8 cellular contexts compared by ENCODE assay signal in the genomic region with DNA sequence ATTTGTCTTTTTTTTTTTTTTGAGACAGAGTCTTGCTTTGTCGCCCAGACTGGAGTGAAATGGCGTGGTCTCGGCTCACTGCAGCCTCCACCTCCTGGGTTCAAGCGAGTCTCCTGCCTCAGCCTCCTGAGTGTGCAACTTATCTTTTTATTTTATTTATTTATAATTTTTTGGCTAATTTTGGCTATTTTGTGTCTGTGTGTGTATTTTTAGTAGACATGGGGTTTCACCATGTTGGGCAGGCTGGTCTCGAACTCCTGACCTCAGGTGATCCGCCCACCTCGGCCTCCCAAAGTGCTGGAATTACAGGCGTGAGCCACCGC. TPM values are rescaled to one million over a fixed set of nuclear protein-coding genes. Genes with fewer than 3 reads are reported as not detected.
DNase-seq lines count a peak whose midpoint lies in the region; ATAC-seq and TF ChIP-seq lines count a peak whose summit lies in the region.
"Not testable (repeated sequence)": the region's sequence is repeated elsewhere in the genome, so short reads cannot be mapped to it uniquely, and the experiment has no call there.

No MANE protein-coding gene starts in this region.

- H3K4me3 Mint-ChIP-seq in H9, result peak overlapping the region; percentile 71 to 85
- H3K4me3 Mint-ChIP-seq in activated naive CD4-positive, alpha-beta T cell treated with anti-CD3 and anti-CD28 coated beads for 36 hours, result peak overlapping the region; percentile 87
- H3K4me3 Mint-ChIP-seq in naive thymus-derived CD8-positive, alpha-beta T cell, result peak overlapping the region; percentile 70 to 94 (median 90)

- H3K56ac ChIP-seq in H9 (ENCODE audit: insufficient read length, low read depth, low read length), result not testable (repeated sequence)

- peak overlapping the region; percentile 44 for H3K4me3 ChIP-seq in A673 (ENCODE audit: low read depth, low read length, poor library complexity, severe bottlenecking)
- peak overlapping the region; percentile 74 to 78 for H3K4me3 ChIP-seq in duodenal mucosa (ENCODE audit: low read depth in 1 of 2, low read length in 2 of 2)
- not testable (repeated sequence) for H3K4me3 ChIP-seq in hepatocyte
- H3K4me3 ChIP-seq in spleen, result peak overlapping the region in 6 of 8 donors; percentile 18 to 69 (median 34)

- not testable (repeated sequence) for H3K23me2 ChIP-seq in H9 (ENCODE audit: insufficient read length, low read depth, low read length, poor library complexity, severe bottlenecking)

- not testable (repeated sequence) for H4K20me1 ChIP-seq in H9 (ENCODE audit: control insufficient read depth, insufficient read depth, insufficient read length); hepatocyte (ENCODE audit: insufficient read depth, poor library complexity, severe bottlenecking)

- not testable (repeated sequence) for H3K36me3 Mint-ChIP-seq in H9 (ENCODE audit: insufficient read depth in 1 of 3, low read depth in 3 of 3)
- peaks cover 30% of the 10 kb centered on the region for H3K36me3 Mint-ChIP-seq in activated naive CD4-positive, alpha-beta T cell treated with anti-CD3 and anti-CD28 coated beads for 36 hours (ENCODE audit: low read depth)
- peaks cover 0 to 18% (median 13%) of the 10 kb centered on the region in 3 donors for H3K36me3 Mint-ChIP-seq in naive thymus-derived CD8-positive, alpha-beta T cell

- not testable (repeated sequence) for H3K27me3 ChIP-seq in A673 (replicated peaks; ENCODE audit: insufficient read depth, low read depth, low read length, poor library complexity); H9 (ENCODE audit: insufficient read depth, low read length); duodenal mucosa (ENCODE audit: control insufficient read depth in 1 of 2, insufficient read depth in 2 of 2, low read length in 2 of 2); hepatocyte; spleen (replicated peaks in 1 of 7)

- H3K27me3 Mint-ChIP-seq in H9 (ENCODE audit: low read depth); activated naive CD4-positive, alpha-beta T cell treated with anti-CD3 and anti-CD28 coated beads for 36 hours (ENCODE audit: low read depth); naive thymus-derived CD8-positive, alpha-beta T cell: not testable (repeated sequence)

- ATAC-seq in naive thymus-derived CD8-positive, alpha-beta T cell, result not testable (repeated sequence)

- POLR2A ChIA-PET in A673 (lab: Charles Lee; ENCODE audit: low non-redundant PET), result interaction anchor here (0.7 kb wide), 1 partner anchor 41 kb away, joined by 11 read pairs; a partner anchor contains a TSS
- POLR2A ChIA-PET in RWPE1 (lab: Yijun Ruan, JAX; ENCODE audit: low non-redundant PET), result not testable (repeated sequence)
- POLR2A ChIA-PET in naive thymus-derived CD8-positive, alpha-beta T cell (lab: Charles Lee), result interaction anchor here (0.6 to 11.7 kb wide), 23 partner anchors 8 to 272 kb away, joined by 3 to 210 read pairs (median 6); a partner anchor contains a TSS

- H2AK5ac ChIP-seq in H9 (ENCODE audit: insufficient read length, low read length), result not testable (repeated sequence)

- H4K8ac ChIP-seq in H9 (replicated peaks; ENCODE audit: insufficient read length, low read depth, low read length), result not testable (repeated sequence)

- H2AFZ ChIP-seq in H9 (ENCODE audit: low read length), result peak overlapping the region; percentile 11
- H2AFZ ChIP-seq in hepatocyte, result peak overlapping the region; percentile 32

- not testable (repeated sequence) for H2BK15ac ChIP-seq in H9 (ENCODE audit: low read depth, low read length)

- not testable (repeated sequence) for TF ChIP-seq CTCF in A673 (conservative IDR thresholded peaks at IDR 0.05; ENCODE audit: low read depth, low read length); H9 (conservative IDR thresholded peaks at IDR 0.05); RWPE1 (conservative IDR thresholded peaks at IDR 0.05; ENCODE audit: low read depth); hepatocyte (IDR thresholded peaks at IDR 0.05; ENCODE audit: poor library complexity); spleen (IDR thresholded peaks at IDR 0.05 in 8 of 11, conservative IDR thresholded peaks at IDR 0.05 in 3 of 11)

- no CpG with 5 or more reads among the region's 9 CpGs for WGBS in H9 (ENCODE audit: extremely low coverage, insufficient read length, low lambda C conversion rate)
- WGBS in hepatocyte (ENCODE audit: low lambda C conversion rate, missing lambda C conversion rate), result 74% methylated on average over 9 of the region's 9 CpGs
- 21 to 33% (median 24%) methylated on average over 8 to 9 of the region's 9 CpGs for WGBS in spleen, 5 donors

- not testable (repeated sequence) for H3K9me3 ChIP-seq in A673 (ENCODE audit: low read depth, low read length, poor library complexity, severe bottlenecking); H9 (ENCODE audit: control insufficient read depth, low read depth, low read length); duodenal mucosa (ENCODE audit: control insufficient read depth in 1 of 2, low read length in 2 of 2); hepatocyte (ENCODE audit: low read depth)
- H3K9me3 ChIP-seq in spleen, result peaks cover 0 to 11% (median 9%) of the 10 kb centered on the region in 8 donors

- not testable (repeated sequence) for H4K91ac ChIP-seq in H9 (ENCODE audit: insufficient read length, low read depth, low read length)

- not testable (repeated sequence) for H3K79me2 ChIP-seq in H9 (ENCODE audit: insufficient read depth, low read length); hepatocyte

- H3K4ac ChIP-seq in H9 (ENCODE audit: low read depth, low read length), result not testable (repeated sequence)

- H3K18ac ChIP-seq in H9 (ENCODE audit: insufficient read length, low read depth, low read length), result peak overlapping the region; percentile 76

- intact Hi-C loops in A673 (cut with micrococcal nuclease; ENCODE audit: unreplicated experiment), result loop anchor here (1.0 kb wide), 1 partner anchor 27 kb away; a partner anchor contains a TSS
- intact Hi-C loops in activated naive CD4-positive, alpha-beta T cell treated with anti-CD3 and anti-CD28 coated beads for 36 hours (cut with micrococcal nuclease), result loop anchor here (1.0 to 10.0 kb wide), 5 partner anchors 8 to 1058 kb away; a partner anchor contains a TSS
- intact Hi-C loops in spleen (cut with DNase I; ENCODE audit: low total_unique reads), result not testable (repeated sequence)

- not testable (repeated sequence) for H3K9me2 ChIP-seq in hepatocyte (replicated peaks; ENCODE audit: insufficient read depth)

- not testable (repeated sequence) for H2BK12ac ChIP-seq in H9 (ENCODE audit: insufficient read length, low read depth, low read length)

- not testable (repeated sequence) for H3K23ac ChIP-seq in H9 (ENCODE audit: insufficient read length, low read depth, low read length)

- not testable (repeated sequence) for H3K79me1 ChIP-seq in H9 (ENCODE audit: insufficient read depth, low read depth, low read length, poor library complexity, severe bottlenecking)

- not testable (repeated sequence) for H3K14ac ChIP-seq in H9 (ENCODE audit: insufficient read depth, low read length)

- H3K27ac Mint-ChIP-seq in H9, result peak overlapping the region; percentile 94 to 97 (median 96); a peak in 5 of 7 replicates
- H3K27ac Mint-ChIP-seq in activated naive CD4-positive, alpha-beta T cell treated with anti-CD3 and anti-CD28 coated beads for 36 hours, result peak overlapping the region; percentile 99
- H3K27ac Mint-ChIP-seq in naive thymus-derived CD8-positive, alpha-beta T cell, result peak overlapping the region; percentile 96 to 100 (median 99)

- H3K4me1 ChIP-seq in A673 (ENCODE audit: insufficient read depth, low read length, poor library complexity, severe bottlenecking); H9 (ENCODE audit: insufficient read depth, low read length); duodenal mucosa (ENCODE audit: control insufficient read depth in 1 of 2, insufficient read depth in 2 of 2, low read length in 2 of 2); hepatocyte (ENCODE audit: insufficient read depth): not testable (repeated sequence)
- H3K4me1 ChIP-seq in spleen, result peaks cover 0 to 61% (median 37%) of the 10 kb centered on the region in 6 donors

- not testable (repeated sequence) for H2BK120ac ChIP-seq in H9 (ENCODE audit: low read depth, low read length, poor library complexity, severe bottlenecking)

- H3K9ac ChIP-seq in H9 (ENCODE audit: extremely low read depth, insufficient read length, low read length) (peak overlapping the region; percentile 33), duodenal mucosa (ENCODE audit: low read depth in 1 of 2, low read length in 2 of 2) (peak overlapping the region in 1 of 2 donors; percentile 77)

- H3T11ph ChIP-seq in H9 (ENCODE audit: low read length), result not testable (repeated sequence)

- CTCF ChIA-PET in A673 (lab: Charles Lee), result interaction anchor here (0.6 to 0.7 kb wide), 5 partner anchors 17 to 549 kb away, joined by 3 to 6 read pairs (median 3); no protein-coding TSS in a partner anchor
- CTCF ChIA-PET in RWPE1 (lab: Yijun Ruan, JAX), result interaction anchor here (0.6 kb wide), 1 partner anchor 30 kb away, joined by 4 read pairs; no protein-coding TSS in a partner anchor
- CTCF ChIA-PET in activated naive CD4-positive, alpha-beta T cell treated with anti-CD3 and anti-CD28 coated beads for 36 hours (lab: Charles Lee), result interaction anchor here (0.6 to 3.4 kb wide), 6 partner anchors 15 to 103 kb away, joined by 3 to 17 read pairs (median 4); no protein-coding TSS in a partner anchor

- not testable (repeated sequence) for H2BK5ac ChIP-seq in H9 (ENCODE audit: insufficient read length, low read length)

- not testable (repeated sequence) for TF ChIP-seq POLR2A in spleen (IDR thresholded peaks at IDR 0.05)

- H2BK20ac ChIP-seq in H9 (ENCODE audit: low read depth, low read length, poor library complexity, severe bottlenecking), result not testable (repeated sequence)

- H3K4me1 Mint-ChIP-seq in H9, result peaks cover 13 to 16% of the 10 kb centered on the region in 2 experiments
- H3K4me1 Mint-ChIP-seq in activated naive CD4-positive, alpha-beta T cell treated with anti-CD3 and anti-CD28 coated beads for 36 hours (ENCODE audit: low read depth), result peaks cover 69% of the 10 kb centered on the region
- peaks cover 14 to 74% (median 60%) of the 10 kb centered on the region in 4 donors for H3K4me1 Mint-ChIP-seq in naive thymus-derived CD8-positive, alpha-beta T cell

- not testable (repeated sequence) for BruUV-seq in A673 (replicated peaks; lab: Mats Ljungman, UMichigan)

- H3K36me3 ChIP-seq in A673 (ENCODE audit: insufficient read depth, low read length, poor library complexity, severe bottlenecking); duodenal mucosa (ENCODE audit: control insufficient read depth in 1 of 2, insufficient read depth in 2 of 2, low read length in 2 of 2); hepatocyte (replicated peaks; ENCODE audit: insufficient read depth, low read depth); spleen: not testable (repeated sequence)

- H3K27ac ChIP-seq in A673 (ENCODE audit: low read depth, low read length, poor library complexity, severe bottlenecking) (peak overlapping the region; percentile 79), H9 (ENCODE audit: insufficient read length, low read depth, low read length) (peak overlapping the region; percentile 97), RWPE1 (peak overlapping the region; percentile 95), hepatocyte (peak overlapping the region; percentile 97), spleen (peak overlapping the region; percentile 94 to 99 (median 98))
- H3K27ac ChIP-seq in duodenal mucosa (ENCODE audit: low read depth, low read length), result not testable (repeated sequence)

- H3K9me3 Mint-ChIP-seq in H9, result peaks cover 5 to 11% of the 10 kb centered on the region in 2 experiments; a peak in 3 of 5 replicates
- H3K9me3 Mint-ChIP-seq in activated naive CD4-positive, alpha-beta T cell treated with anti-CD3 and anti-CD28 coated beads for 36 hours, result peaks cover 27% of the 10 kb centered on the region
- peaks cover 0 to 33% (median 4%) of the 10 kb centered on the region in 9 donors for H3K9me3 Mint-ChIP-seq in naive thymus-derived CD8-positive, alpha-beta T cell

- DNase-seq in A673 (ENCODE audit: low spot score); H9; RWPE1 (ENCODE audit: low spot score); activated naive CD4-positive, alpha-beta T cell treated with anti-CD3 and anti-CD28 coated beads for 36 hours; hepatocyte (ENCODE audit: low spot score); naive thymus-derived CD8-positive, alpha-beta T cell; spleen: not testable (repeated sequence)

- H4K5ac ChIP-seq in H9 (ENCODE audit: insufficient read length, low read depth, low read length), result not testable (repeated sequence)

- H3K4me2 ChIP-seq in H9 (ENCODE audit: insufficient read depth, insufficient read length, low read length) (peak overlapping the region; percentile 63), hepatocyte (peak overlapping the region; percentile 73)

RNA-seq across cellular contexts. Expression of a gene that starts 27.4 kb away (rescaled TPM):
- total RNA-seq in A673 (2021), result 36.9 and 41.1 TPM in 2 replicates
- total RNA-seq in H9 (2021), result 24.2 and 28.1 TPM in 2 replicates
- 100 to 1,000 TPM; 598 to 608 TPM for total RNA-seq in activated naive CD4-positive, alpha-beta T cell treated with anti-CD3 and anti-CD28 coated beads for 36 hours
- 155 and 158 TPM in 2 replicates for total RNA-seq in hepatocyte
- 141 and 163 TPM in 2 replicates for polyA plus RNA-seq in hepatocyte
- 1,000 to 10,000 TPM; 1,291 to 1,305 TPM for total RNA-seq in naive thymus-derived CD8-positive, alpha-beta T cell
- 1,000 to 10,000 TPM; 2,699 to 2,977 (median 2,826) TPM for polyA plus RNA-seq in naive thymus-derived CD8-positive, alpha-beta T cell
- total RNA-seq in spleen, result 1,000 to 10,000 TPM; 1,072 to 2,111 (median 1,510) TPM
- polyA plus RNA-seq in spleen, result 100 to 1,000 TPM; 514 to 675 (median 646) TPM

RNA-seq across cellular contexts. Expression of a gene that starts 39.6 kb away (rescaled TPM):
- total RNA-seq in A673 (2021) (93.2 and 101 TPM in 2 replicates), H9 (2021) (79.7 and 83.5 TPM in 2 replicates), hepatocyte (29.5 and 33.2 TPM in 2 replicates), spleen (10 to 100 TPM; 28.0 to 84.6 (median 56.7) TPM)
- total RNA-seq in activated naive CD4-positive, alpha-beta T cell treated with anti-CD3 and anti-CD28 coated beads for 36 hours, result 10 to 100 TPM; 78.2 to 82.1 TPM
- polyA plus RNA-seq in hepatocyte (81.1 and 101 TPM in 2 replicates), spleen (10 to 100 TPM; 40.3 to 55.6 (median 45.6) TPM)
- 10 to 100 TPM; 78.0 to 80.7 TPM for total RNA-seq in naive thymus-derived CD8-positive, alpha-beta T cell
- polyA plus RNA-seq in naive thymus-derived CD8-positive, alpha-beta T cell, result 10 to 100 TPM; 24.7 to 34.1 (median 28.7) TPM

RNA-seq across cellular contexts. Expression of a gene that starts 40.4 kb away (rescaled TPM):
- 49.9 and 53.0 TPM in 2 replicates for total RNA-seq in A673 (2021)
- 15.8 and 17.0 TPM in 2 replicates for total RNA-seq in H9 (2021)
- total RNA-seq in activated naive CD4-positive, alpha-beta T cell treated with anti-CD3 and anti-CD28 coated beads for 36 hours, result 10 to 100 TPM; 21.7 to 22.0 TPM
- total RNA-seq in hepatocyte, result 10.1 and 10.8 TPM in 2 replicates
- polyA plus RNA-seq in hepatocyte, result 7.8 and 9.3 TPM in 2 replicates
- 10 to 100 TPM; 28.4 to 28.9 TPM for total RNA-seq in naive thymus-derived CD8-positive, alpha-beta T cell
- polyA plus RNA-seq in naive thymus-derived CD8-positive, alpha-beta T cell, result 10 to 100 TPM in 1 of 3 donors, 1 to 10 TPM in 2; 7.9 to 12.7 (median 8.6) TPM
- 10 to 100 TPM in 6 of 7 donors, 1 to 10 TPM in 1; 8.1 to 19.6 (median 12.9) TPM for total RNA-seq in spleen
- 10 to 100 TPM; 11.5 to 15.6 (median 12.9) TPM for polyA plus RNA-seq in spleen

RNA-seq across cellular contexts. Expression of a gene that starts 54.5 kb away (rescaled TPM):
- total RNA-seq in A673 (2021) (109 and 119 TPM in 2 replicates), H9 (2021) (118 TPM in 2 replicates), hepatocyte (36.5 and 44.1 TPM in 2 replicates), spleen (10 to 100 TPM; 30.7 to 53.5 (median 34.5) TPM)
- total RNA-seq in activated naive CD4-positive, alpha-beta T cell treated with anti-CD3 and anti-CD28 coated beads for 36 hours, result 10 to 100 TPM; 79.5 to 82.7 TPM
- polyA plus RNA-seq in hepatocyte (62.0 and 71.3 TPM in 2 replicates), spleen (10 to 100 TPM; 12.8 to 27.7 (median 14.5) TPM)
- 10 to 100 TPM; 68.6 to 71.3 TPM for total RNA-seq in naive thymus-derived CD8-positive, alpha-beta T cell
- 10 to 100 TPM; 19.1 to 43.1 (median 30.5) TPM for polyA plus RNA-seq in naive thymus-derived CD8-positive, alpha-beta T cell
